Comparison of ENCODE assay signal across 11 cellular contexts in the genomic region with DNA sequence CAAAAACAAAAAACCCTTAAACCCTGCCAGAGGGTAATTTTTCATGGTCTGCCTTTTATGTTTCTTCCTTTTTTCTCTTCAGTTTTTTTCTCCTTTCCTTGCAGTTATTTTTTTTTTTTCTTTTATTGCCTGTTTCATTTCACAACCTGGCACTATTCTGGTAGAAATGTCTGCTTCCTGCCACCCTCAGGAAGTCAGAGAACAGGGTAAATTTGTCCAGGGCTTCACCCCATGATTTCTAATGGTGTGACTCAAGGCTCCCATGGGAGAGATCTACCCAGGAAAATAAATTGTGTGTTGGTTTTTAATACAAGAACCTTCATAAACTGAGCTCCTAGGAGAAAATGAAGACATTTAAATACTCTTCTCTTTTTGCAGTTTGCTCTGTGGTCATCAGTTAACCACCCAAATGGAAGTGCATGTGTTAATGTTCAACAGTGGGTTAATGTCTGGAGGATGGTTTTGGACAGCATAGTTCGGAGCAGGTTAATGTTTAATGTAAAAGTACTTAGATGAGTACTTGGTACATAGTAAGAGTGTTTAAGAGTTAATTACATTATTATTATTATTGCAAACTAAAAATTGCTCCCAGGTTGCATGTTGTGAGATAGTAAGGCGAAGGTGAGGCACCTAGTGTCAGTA. TPM values are rescaled to one million over a fixed set of nuclear protein-coding genes. Genes with fewer than 3 reads are reported as not detected.
DNase-seq lines count a peak whose midpoint lies in the region; ATAC-seq, FAIRE-seq and TF ChIP-seq lines count a peak whose summit lies in the region.
"Had no signal": no experiment of that assay in that cellular context is flagged by ENCODE, and none has a peak within 500 bp of the region (broad histone marks: within the 10 kb centered on the region; RNA-seq: fewer than 3 reads in every experiment).

No MANE protein-coding gene starts in this region.

- no peaks in the 10 kb centered on the region for H3K9me3 Mint-ChIP-seq in CD8-positive, alpha-beta T cell

- no peaks in the 10 kb centered on the region for H3K27me3 ChIP-seq in kidney epithelial cell (ENCODE audit: control insufficient read depth, insufficient read depth, low read length)
- no peaks in the 10 kb centered on the region for H3K27me3 ChIP-seq in CD8-positive, alpha-beta T cell (ENCODE audit: insufficient read depth, low read length)
- H3K27me3 ChIP-seq: gastrocnemius medialis, neutrophil had no signal

- POLR2A ChIA-PET in CD8-positive, alpha-beta T cell (lab: Charles Lee): no interaction called here

- no peak overlapping the region for H3K27ac Mint-ChIP-seq in CD8-positive, alpha-beta T cell

- no peaks in the 10 kb centered on the region for H3K36me3 Mint-ChIP-seq in CD8-positive, alpha-beta T cell

- CTCF ChIA-PET in CD8-positive, alpha-beta T cell (lab: Charles Lee): no interaction called here

- no peak overlapping the region for H3K27ac ChIP-seq in CD8-positive, alpha-beta T cell (ENCODE audit: low read depth, low read length)
- H3K27ac ChIP-seq: gastrocnemius medialis, neutrophil had no signal

- peak; percentile 24 for ATAC-seq in GM19468 (IDR thresholded peaks at IDR 0.05; ENCODE audit: extremely low read depth, unreplicated experiment)
- ATAC-seq in HG03457 (IDR thresholded peaks at IDR 0.05; ENCODE audit: unreplicated experiment): peak; percentile 96
- no peak for ATAC-seq in CD8-positive, alpha-beta T cell

- no peak overlapping the region for H3K4me3 ChIP-seq in kidney epithelial cell (ENCODE audit: low read depth, low read length)
- H3K4me3 ChIP-seq in CD8-positive, alpha-beta T cell (ENCODE audit: low read depth, low read length): no peak overlapping the region
- H3K4me3 ChIP-seq: gastrocnemius medialis had no signal

- TF ChIP-seq CTCF in kidney epithelial cell (IDR thresholded peaks at IDR 0.05; ENCODE audit: insufficient read depth, low read length, poor library complexity, severe bottlenecking): no peak
- TF ChIP-seq CTCF in CD8-positive, alpha-beta T cell (IDR thresholded peaks at IDR 0.05): no peak

- no peaks in the 10 kb centered on the region for H3K4me1 ChIP-seq in CD8-positive, alpha-beta T cell (ENCODE audit: insufficient read depth, low read length)
- H3K4me1 ChIP-seq: gastrocnemius medialis had no signal

- H3K27me3 Mint-ChIP-seq in CD8-positive, alpha-beta T cell (ENCODE audit: low read depth): peaks cover 3% of the 10 kb centered on the region

- peak; percentile 34 for DNase-seq in AG08395 (ENCODE audit: low spot score)
- DNase-seq in kidney epithelial cell (ENCODE audit: low read depth): peak; percentile 58
- no peak for DNase-seq in GM12892 (ENCODE audit: insufficient read length)
- no peak for DNase-seq in CD8-positive, alpha-beta T cell
- no peak for DNase-seq in cerebellar nuclear complex (lab: John Stamatoyannopoulos, UW)
- no peak for DNase-seq in LoVo (ENCODE audit: low spot score)
- DNase-seq: aorta, gastrocnemius medialis had no signal

- intact Hi-C loops in CD8-positive, alpha-beta T cell (cut with DNase I, micrococcal nuclease): no loop called here

- no peak for TF ChIP-seq POLR2A in GM12892 (IDR thresholded peaks at IDR 0.05; ENCODE audit: low read depth, low read length)

- FAIRE-seq in GM12892 (lab: Jason Lieb, UNC): no peak

- no peaks in the 10 kb centered on the region for H3K9me3 ChIP-seq in CD8-positive, alpha-beta T cell (ENCODE audit: low read length)
- H3K9me3 ChIP-seq: gastrocnemius medialis, neutrophil had no signal

- H3K36me3 ChIP-seq in kidney epithelial cell (ENCODE audit: control insufficient read depth, insufficient read depth, low read length): no peaks in the 10 kb centered on the region
- no peaks in the 10 kb centered on the region for H3K36me3 ChIP-seq in CD8-positive, alpha-beta T cell (ENCODE audit: insufficient read depth, low read length)
- H3K36me3 ChIP-seq: gastrocnemius medialis, neutrophil had no signal

- no peak overlapping the region for H3K4me3 Mint-ChIP-seq in CD8-positive, alpha-beta T cell

- H3K4me1 Mint-ChIP-seq in CD8-positive, alpha-beta T cell (ENCODE audit: low read depth): no peaks in the 10 kb centered on the region

RNA-seq across cellular contexts. Expression of a gene that starts 45.9 kb away (rescaled TPM):
- 2.1 and 2.8 TPM in 2 replicates for total RNA-seq in kidney epithelial cell
- 0.04 TPM for polyA plus RNA-seq in GM12892 (2012; ENCODE audit: missing spikeins)
- not detected for total RNA-seq in CD8-positive, alpha-beta T cell

Comparison
In these comparisons a context has a peak if more than half of its experiments do, and no peak if none do; other contexts are left out.
1. DNase-seq: peak in AG08395 (single experiment) and kidney epithelial cell (single experiment); none in GM12892 (single experiment), CD8-positive, alpha-beta T cell (0 of 7), cerebellar nuclear complex (0 of 2) and LoVo (single experiment).